8 cellular contexts compared by ENCODE assay signal in the genomic region with DNA sequence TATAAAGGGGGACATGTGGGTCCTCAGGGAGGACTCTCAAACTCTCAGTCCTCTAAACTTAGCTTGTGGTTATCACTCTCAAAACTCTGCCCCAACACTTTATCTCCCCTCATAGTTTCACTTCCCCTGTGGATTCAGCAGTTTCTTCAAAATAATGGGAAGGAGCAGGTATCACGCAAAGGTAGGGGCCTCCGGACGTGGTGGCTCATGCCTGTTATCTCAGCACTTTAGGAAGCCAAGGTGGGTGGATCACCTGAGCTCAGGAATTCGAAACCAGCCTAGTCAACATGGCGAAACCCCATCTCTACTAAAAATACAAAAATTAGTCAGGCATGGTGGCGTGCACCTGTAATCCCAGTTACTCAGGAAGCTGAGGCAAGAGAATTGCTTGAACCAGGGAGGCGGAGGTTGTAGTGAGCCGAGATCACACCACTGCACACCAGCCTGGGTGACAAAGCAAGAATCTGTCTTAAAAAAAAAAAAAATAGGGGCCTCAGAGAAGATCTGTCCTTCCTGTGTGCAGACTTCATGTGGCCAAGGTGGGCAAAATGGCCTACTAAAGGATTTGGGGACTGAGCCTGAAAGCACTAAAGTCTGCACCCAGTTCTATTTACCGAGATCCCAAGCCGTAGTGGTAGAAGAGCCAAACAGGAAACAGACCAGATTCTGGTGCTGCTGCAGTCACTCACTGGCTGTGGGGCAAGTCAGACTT. TPM values are rescaled to one million over a fixed set of nuclear protein-coding genes. Genes with fewer than 3 reads are reported as not detected.
DNase-seq lines count a peak whose midpoint lies in the region; ATAC-seq and TF ChIP-seq lines count a peak whose summit lies in the region.

No MANE protein-coding gene starts in this region.

- no peak for TF ChIP-seq CTCF in transverse colon (IDR thresholded peaks at IDR 0.05)
- TF ChIP-seq CTCF in suprapubic skin (IDR thresholded peaks at IDR 0.05) = no peak

- WGBS in transverse colon (ENCODE audit: low coverage in 1 of 2), 2 donors = 60% methylated on average over 2 to 10 of the region's 10 CpGs
- WGBS in suprapubic skin = 76% methylated on average over 10 of the region's 10 CpGs

- in situ Hi-C loops in transverse colon (cut with MboI; ENCODE audit: low pct_ligation_motif_present in 1 of 4, low pct_unique_long_range_greater_than_20kb in 1 of 4, low sequenced_read_pairs in 3 of 4) = no loop called here

- H3K27me3 ChIP-seq in transverse colon (no peaks in the 10 kb centered on the region), suprapubic skin (no peaks in the 10 kb centered on the region)

- intact Hi-C loops in transverse colon (cut with DNase I; ENCODE audit: low total_unique reads) = no loop called here

- TF ChIP-seq EP300 in transverse colon (IDR thresholded peaks at IDR 0.05; ENCODE audit: low read depth) (no peak), suprapubic skin (IDR thresholded peaks at IDR 0.05) (no peak)

- H3K9me3 ChIP-seq in transverse colon (no peaks in the 10 kb centered on the region), suprapubic skin (no peaks in the 10 kb centered on the region)

- H3K27ac ChIP-seq in transverse colon = peak overlapping the region in 3 of 4 donors; percentile 16 to 60 (median 42)
- H3K27ac ChIP-seq in suprapubic skin = no peak overlapping the region

- peaks cover 73% of the 10 kb centered on the region for H3K4me1 Mint-ChIP-seq in activated T-cell treated with anti-CD3 and anti-CD28 coated beads, Interleukin-2, amount 50 U/mL, for 4 hours (ENCODE audit: low read depth)

- no peak overlapping the region for H3K4me3 ChIP-seq in transverse colon
- no peak overlapping the region for H3K4me3 ChIP-seq in suprapubic skin

- H3K36me3 ChIP-seq in transverse colon (no peaks in the 10 kb centered on the region), suprapubic skin (no peaks in the 10 kb centered on the region)

- H3K36me3 Mint-ChIP-seq in activated T-cell treated with anti-CD3 and anti-CD28 coated beads, Interleukin-2, amount 50 U/mL, for 4 hours (ENCODE audit: insufficient read depth) = peaks cover 28% of the 10 kb centered on the region

- H3K27me3 Mint-ChIP-seq in activated T-cell treated with anti-CD3 and anti-CD28 coated beads, Interleukin-2, amount 50 U/mL, for 4 hours (ENCODE audit: low read depth) = no peaks in the 10 kb centered on the region

- TF ChIP-seq POLR2A in transverse colon (IDR thresholded peaks at IDR 0.05) (no peak), suprapubic skin (IDR thresholded peaks at IDR 0.05) (no peak)

- DNase-seq in activated naive CD4-positive, alpha-beta T cell treated with Interleukin-2 at 50 U/mL for 16 hours = peak; percentile 58
- DNase-seq in activated naive CD4-positive, alpha-beta T cell (lab: John Stamatoyannopoulos, UW) = no peak
- DNase-seq in activated T-cell treated with anti-CD3 and anti-CD28 coated beads, Interleukin-2, amount 50 U/mL, for 4 hours = no peak
- no peak for DNase-seq in transverse colon
- no peak for DNase-seq in suprapubic skin (ENCODE audit: low spot score in 2 of 2)
- no peak for DNase-seq in NCI-H128 (lab: John Stamatoyannopoulos, UW; ENCODE audit: unreplicated experiment)
- DNase-seq in GDM1 (lab: John Stamatoyannopoulos, UW) = no peak

- peak; percentile 62 for ATAC-seq in HG03175 (IDR thresholded peaks at IDR 0.05; ENCODE audit: unreplicated experiment)
- ATAC-seq in activated T-cell treated with anti-CD3 and anti-CD28 coated beads, Interleukin-2, amount 50 U/mL, for 4 hours = peak; percentile 49 to 55

- H3K4me3 Mint-ChIP-seq in activated T-cell treated with anti-CD3 and anti-CD28 coated beads, Interleukin-2, amount 50 U/mL, for 4 hours = peak overlapping the region; percentile 77

- H3K9me3 Mint-ChIP-seq in activated T-cell treated with anti-CD3 and anti-CD28 coated beads, Interleukin-2, amount 50 U/mL, for 4 hours = no peaks in the 10 kb centered on the region

- H3K4me1 ChIP-seq in transverse colon (peaks cover 0 to 22% (median 9%) of the 10 kb centered on the region in 4 donors), suprapubic skin (peaks cover 8% of the 10 kb centered on the region)

RNA-seq across cellular contexts. Expression of a gene that starts 6.4 kb away (rescaled TPM):
- 100 to 1,000 TPM in 2 of 3 donors, 10 to 100 TPM in 1; 82.1 to 140 (median 124) TPM for total RNA-seq in activated T-cell treated with anti-CD3 and anti-CD28 coated beads, Interleukin-2, amount 50 U/mL, for 4 hours
- 1 to 10 TPM in 3 of 4 donors, under 1 TPM in 1; 0.60 to 8.3 (median 2.9) TPM for total RNA-seq in transverse colon
- 10 to 100 TPM in 1 of 4 donors, 1 to 10 TPM in 3; 2.9 to 29.1 (median 6.8) TPM for total RNA-seq in suprapubic skin

RNA-seq across cellular contexts. Expression of a gene that starts 19.9 kb away (rescaled TPM):
- total RNA-seq in activated T-cell treated with anti-CD3 and anti-CD28 coated beads, Interleukin-2, amount 50 U/mL, for 4 hours = 10 to 100 TPM in 1 of 3 donors, 1 to 10 TPM in 2; 8.0 to 10.6 (median 9.3) TPM
- total RNA-seq in transverse colon (100 to 1,000 TPM in 1 of 4 donors, 10 to 100 TPM in 3; 29.1 to 142 (median 39.2) TPM), suprapubic skin (100 to 1,000 TPM in 1 of 4 donors, 10 to 100 TPM in 3; 35.6 to 175 (median 56.7) TPM)

RNA-seq across cellular contexts. Expression of a gene that starts 20.1 kb away (rescaled TPM):
- total RNA-seq in activated T-cell treated with anti-CD3 and anti-CD28 coated beads, Interleukin-2, amount 50 U/mL, for 4 hours = 10 to 100 TPM; 29.7 to 41.5 (median 36.6) TPM
- 10 to 100 TPM in 3 of 4 donors, 1 to 10 TPM in 1; 9.7 to 21.9 (median 16.3) TPM for total RNA-seq in transverse colon
- total RNA-seq in suprapubic skin = 10 to 100 TPM in 3 of 4 donors, 1 to 10 TPM in 1; 5.9 to 38.9 (median 15.2) TPM

RNA-seq across cellular contexts. Expression of a gene that starts 31.4 kb away (rescaled TPM):
- 10 to 100 TPM; 34.4 to 38.4 (median 38.0) TPM for total RNA-seq in activated T-cell treated with anti-CD3 and anti-CD28 coated beads, Interleukin-2, amount 50 U/mL, for 4 hours
- total RNA-seq in transverse colon = 10 to 100 TPM in 1 of 4 donors, 1 to 10 TPM in 2, not detected in 1; 2.6 to 15.4 (median 7.6) TPM
- total RNA-seq in suprapubic skin = 100 to 1,000 TPM; 140 to 198 (median 172) TPM
